1 cellular context compared by ENCODE assay signal in the genomic region with DNA sequence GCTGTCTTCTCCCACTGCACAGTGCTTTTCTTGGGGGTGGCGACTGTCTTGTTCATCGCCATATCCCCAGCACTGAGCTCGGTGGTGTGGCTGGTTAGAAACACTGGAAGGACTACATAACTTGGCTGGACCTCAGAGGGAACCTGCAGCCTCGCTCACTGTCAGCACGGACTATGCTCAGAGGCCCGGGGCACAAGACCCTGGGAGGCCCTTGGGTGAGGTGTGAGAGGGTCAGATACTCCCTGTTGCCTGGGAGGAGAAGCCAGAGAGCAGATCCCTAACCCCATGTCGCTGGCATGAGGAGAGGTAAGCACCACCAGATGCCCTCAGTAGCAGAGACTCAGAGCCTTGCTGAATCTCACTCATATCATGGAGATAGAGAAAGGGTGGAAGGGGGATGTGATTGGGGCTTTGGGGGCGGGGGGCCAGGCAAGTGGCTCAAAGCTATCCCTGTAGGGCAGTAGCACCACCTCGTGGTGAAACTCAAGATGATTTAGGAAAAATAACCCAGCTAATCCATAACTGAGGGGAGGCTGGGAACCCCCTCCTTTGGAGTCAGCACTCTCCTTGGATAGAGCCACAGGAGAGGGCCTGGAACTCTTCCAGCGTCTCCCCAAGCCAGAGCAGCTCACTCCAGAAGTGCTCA.
TF ChIP-seq lines count a peak whose summit lies in the region.

No MANE protein-coding gene starts in this region.

TF ChIP-seq in K562, 482 proteins besides CTCF, POLR2A, EP300 and RAD21 (continued from another document and continues in another):
- TF ChIP-seq ASH1L (IDR thresholded peaks at IDR 0.05; ENCODE audit: borderline replicate concordance, low read depth, partially characterized antibody): no peak
- TF ChIP-seq ZNF133 (CRISPR knock-in tag; IDR thresholded peaks at IDR 0.05): no peak
- no peak for TF ChIP-seq PTRF (tag; IDR thresholded peaks at IDR 0.05)
- TF ChIP-seq ZNF668 (CRISPR knock-in tag; IDR thresholded peaks at IDR 0.05): no peak
- peak; percentile 61; the same call in 1 of the 2 replicates for TF ChIP-seq SMC3 (conservative IDR thresholded peaks at IDR 0.05; ENCODE audit: insufficient read depth, low read depth, low read length)
- TF ChIP-seq, protein P1, sequence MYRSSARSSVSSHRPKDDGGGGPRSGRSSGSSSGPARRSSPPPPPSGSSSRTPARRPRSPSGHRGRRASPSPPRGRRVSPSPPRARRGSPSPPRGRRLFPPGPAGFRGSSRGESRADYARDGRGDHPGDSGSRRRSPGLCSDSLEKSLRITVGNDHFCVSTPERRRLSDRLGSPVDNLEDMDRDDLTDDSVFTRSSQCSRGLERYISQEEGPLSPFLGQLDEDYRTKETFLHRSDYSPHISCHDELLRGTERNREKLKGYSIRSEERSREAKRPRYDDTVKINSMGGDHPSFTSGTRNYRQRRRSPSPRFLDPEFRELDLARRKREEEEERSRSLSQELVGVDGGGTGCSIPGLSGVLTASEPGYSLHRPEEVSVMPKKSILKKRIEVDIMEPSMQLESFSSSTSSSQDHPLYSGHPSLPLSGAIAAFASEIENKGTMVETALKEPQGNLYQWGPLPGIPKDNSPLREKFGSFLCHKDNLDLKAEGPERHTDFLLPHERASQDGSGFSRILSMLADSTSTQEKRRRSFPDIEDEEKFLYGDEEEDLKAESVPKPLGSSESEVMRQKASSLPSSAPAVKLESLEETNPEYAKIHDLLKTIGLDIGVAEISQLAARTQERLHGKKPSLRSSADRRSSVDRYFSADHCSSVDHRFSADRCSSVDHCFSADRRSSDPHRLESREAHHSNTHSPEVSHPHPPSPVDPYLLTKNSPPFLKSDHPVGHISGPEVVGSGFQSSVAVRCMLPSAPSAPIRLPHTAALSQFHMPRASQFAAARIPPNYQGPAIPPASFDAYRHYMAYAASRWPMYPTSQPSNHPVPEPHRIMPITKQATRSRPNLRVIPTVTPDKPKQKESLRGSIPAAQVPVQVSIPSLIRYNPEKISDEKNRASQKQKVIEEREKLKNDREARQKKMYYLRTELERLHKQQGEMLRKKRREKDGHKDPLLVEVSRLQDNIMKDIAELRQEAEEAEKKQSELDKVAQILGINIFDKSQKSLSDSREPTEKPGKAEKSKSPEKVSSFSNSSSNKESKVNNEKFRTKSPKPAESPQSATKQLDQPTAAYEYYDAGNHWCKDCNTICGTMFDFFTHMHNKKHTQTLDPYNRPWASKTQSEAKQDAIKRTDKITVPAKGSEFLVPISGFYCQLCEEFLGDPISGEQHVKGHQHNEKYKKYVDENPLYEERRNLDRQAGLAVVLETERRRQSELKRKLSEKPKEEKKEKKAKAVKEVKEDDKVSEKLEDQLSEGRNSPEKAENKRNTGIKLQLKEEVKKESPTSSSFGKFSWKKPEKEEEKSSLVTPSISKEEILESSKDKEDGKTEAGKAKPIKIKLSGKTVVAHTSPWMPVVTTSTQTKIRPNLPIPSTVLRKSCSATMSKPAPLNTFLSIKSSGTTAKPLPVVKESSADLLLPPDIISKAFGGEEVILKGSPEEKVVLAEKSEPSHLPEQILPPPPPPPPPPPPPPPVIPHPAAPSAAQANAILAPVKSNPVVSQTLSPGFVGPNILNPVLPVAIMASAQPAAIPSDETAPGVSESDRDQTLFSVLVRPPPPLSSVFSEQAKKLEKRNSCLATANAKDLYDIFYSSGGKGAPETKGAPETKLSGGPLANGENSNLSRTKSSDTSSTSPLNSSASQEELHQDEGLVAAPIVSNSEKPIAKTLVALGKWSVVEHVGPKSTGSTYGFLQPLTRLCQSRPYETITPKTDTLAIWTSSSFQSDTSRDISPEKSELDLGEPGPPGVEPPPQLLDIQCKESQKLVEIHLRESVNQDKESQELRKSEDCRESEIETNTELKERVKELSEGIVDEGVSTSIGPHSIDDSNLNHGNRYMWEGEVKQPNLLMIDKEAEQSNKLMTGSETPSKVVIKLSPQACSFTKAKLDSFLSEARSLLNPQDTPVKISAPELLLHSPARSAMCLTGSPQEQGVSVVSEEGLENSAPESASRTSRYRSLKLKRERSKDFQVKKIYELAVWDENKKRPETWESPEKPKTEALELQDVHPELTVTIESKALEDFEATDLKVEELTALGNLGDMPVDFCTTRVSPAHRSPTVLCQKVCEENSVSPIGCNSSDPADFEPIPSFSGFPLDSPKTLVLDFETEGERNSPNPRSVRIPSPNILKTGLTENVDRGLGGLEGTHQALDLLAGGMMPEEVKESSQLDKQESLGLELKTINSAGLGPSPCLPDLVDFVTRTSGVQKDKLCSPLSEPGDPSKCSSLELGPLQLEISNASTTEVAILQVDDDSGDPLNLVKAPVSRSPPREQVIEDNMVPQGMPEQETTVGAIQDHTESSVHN (IDR thresholded peaks at IDR 0.05; ENCODE audit: borderline replicate concordance in 1 of 2, low read depth in 1 of 2): no peak
- TF ChIP-seq, protein P2, sequence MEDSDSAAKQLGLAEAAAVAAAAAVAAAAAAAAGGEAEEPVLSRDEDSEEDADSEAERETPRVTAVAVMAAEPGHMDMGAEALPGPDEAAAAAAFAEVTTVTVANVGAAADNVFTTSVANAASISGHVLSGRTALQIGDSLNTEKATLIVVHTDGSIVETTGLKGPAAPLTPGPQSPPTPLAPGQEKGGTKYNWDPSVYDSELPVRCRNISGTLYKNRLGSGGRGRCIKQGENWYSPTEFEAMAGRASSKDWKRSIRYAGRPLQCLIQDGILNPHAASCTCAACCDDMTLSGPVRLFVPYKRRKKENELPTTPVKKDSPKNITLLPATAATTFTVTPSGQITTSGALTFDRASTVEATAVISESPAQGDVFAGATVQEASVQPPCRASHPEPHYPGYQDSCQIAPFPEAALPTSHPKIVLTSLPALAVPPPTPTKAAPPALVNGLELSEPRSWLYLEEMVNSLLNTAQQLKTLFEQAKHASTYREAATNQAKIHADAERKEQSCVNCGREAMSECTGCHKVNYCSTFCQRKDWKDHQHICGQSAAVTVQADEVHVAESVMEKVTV (CRISPR knock-in tag; IDR thresholded peaks at IDR 0.05): peak; percentile 41; the same call in 1 of the 2 replicates
- no peak for TF ChIP-seq ZNF124 (CRISPR knock-in tag; IDR thresholded peaks at IDR 0.05)
- TF ChIP-seq ARNT (IDR thresholded peaks at IDR 0.05): no peak
- TF ChIP-seq, protein P3, sequence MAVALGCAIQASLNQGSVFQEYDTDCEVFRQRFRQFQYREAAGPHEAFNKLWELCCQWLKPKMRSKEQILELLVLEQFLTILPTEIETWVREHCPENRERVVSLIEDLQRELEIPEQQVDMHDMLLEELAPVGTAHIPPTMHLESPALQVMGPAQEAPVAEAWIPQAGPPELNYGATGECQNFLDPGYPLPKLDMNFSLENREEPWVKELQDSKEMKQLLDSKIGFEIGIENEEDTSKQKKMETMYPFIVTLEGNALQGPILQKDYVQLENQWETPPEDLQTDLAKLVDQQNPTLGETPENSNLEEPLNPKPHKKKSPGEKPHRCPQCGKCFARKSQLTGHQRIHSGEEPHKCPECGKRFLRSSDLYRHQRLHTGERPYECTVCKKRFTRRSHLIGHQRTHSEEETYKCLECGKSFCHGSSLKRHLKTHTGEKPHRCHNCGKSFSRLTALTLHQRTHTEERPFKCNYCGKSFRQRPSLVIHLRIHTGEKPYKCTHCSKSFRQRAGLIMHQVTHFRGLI (CRISPR knock-in tag; IDR thresholded peaks at IDR 0.05): no peak
- TF ChIP-seq, protein P4, sequence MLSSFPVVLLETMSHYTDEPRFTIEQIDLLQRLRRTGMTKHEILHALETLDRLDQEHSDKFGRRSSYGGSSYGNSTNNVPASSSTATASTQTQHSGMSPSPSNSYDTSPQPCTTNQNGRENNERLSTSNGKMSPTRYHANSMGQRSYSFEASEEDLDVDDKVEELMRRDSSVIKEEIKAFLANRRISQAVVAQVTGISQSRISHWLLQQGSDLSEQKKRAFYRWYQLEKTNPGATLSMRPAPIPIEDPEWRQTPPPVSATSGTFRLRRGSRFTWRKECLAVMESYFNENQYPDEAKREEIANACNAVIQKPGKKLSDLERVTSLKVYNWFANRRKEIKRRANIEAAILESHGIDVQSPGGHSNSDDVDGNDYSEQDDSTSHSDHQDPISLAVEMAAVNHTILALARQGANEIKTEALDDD (IDR thresholded peaks at IDR 0.05): 0 out of 2 replicates have a peak, but pooled peaks have one; percentile 9
- TF ChIP-seq, protein P5, sequence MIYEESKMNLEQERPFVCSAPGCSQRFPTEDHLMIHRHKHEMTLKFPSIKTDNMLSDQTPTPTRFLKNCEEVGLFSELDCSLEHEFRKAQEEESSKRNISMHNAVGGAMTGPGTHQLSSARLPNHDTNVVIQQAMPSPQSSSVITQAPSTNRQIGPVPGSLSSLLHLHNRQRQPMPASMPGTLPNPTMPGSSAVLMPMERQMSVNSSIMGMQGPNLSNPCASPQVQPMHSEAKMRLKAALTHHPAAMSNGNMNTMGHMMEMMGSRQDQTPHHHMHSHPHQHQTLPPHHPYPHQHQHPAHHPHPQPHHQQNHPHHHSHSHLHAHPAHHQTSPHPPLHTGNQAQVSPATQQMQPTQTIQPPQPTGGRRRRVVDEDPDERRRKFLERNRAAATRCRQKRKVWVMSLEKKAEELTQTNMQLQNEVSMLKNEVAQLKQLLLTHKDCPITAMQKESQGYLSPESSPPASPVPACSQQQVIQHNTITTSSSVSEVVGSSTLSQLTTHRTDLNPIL (CRISPR knock-in tag; IDR thresholded peaks at IDR 0.05): no peak
- TF ChIP-seq, protein P6, sequence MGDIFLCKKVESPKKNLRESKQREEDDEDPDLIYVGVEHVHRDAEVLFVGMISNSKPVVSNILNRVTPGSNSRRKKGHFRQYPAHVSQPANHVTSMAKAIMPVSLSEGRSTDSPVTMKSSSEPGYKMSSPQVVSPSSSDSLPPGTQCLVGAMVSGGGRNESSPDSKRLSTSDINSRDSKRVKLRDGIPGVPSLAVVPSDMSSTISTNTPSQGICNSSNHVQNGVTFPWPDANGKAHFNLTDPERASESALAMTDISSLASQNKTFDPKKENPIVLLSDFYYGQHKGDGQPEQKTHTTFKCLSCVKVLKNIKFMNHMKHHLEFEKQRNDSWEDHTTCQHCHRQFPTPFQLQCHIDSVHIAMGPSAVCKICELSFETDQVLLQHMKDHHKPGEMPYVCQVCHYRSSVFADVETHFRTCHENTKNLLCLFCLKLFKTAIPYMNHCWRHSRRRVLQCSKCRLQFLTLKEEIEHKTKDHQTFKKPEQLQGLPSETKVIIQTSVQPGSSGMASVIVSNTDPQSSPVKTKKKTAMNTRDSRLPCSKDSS (IDR thresholded peaks at IDR 0.05; ENCODE audit: low read depth, partially characterized antibody): no peak
- peak; percentile 42; the same call in 1 of the 2 replicates for TF ChIP-seq ZKSCAN1 (IDR thresholded peaks at IDR 0.05; ENCODE audit: low read depth, low read length)
- TF ChIP-seq CTBP1 (IDR thresholded peaks at IDR 0.05; ENCODE audit: borderline replicate concordance): no peak
- TF ChIP-seq, protein P7, sequence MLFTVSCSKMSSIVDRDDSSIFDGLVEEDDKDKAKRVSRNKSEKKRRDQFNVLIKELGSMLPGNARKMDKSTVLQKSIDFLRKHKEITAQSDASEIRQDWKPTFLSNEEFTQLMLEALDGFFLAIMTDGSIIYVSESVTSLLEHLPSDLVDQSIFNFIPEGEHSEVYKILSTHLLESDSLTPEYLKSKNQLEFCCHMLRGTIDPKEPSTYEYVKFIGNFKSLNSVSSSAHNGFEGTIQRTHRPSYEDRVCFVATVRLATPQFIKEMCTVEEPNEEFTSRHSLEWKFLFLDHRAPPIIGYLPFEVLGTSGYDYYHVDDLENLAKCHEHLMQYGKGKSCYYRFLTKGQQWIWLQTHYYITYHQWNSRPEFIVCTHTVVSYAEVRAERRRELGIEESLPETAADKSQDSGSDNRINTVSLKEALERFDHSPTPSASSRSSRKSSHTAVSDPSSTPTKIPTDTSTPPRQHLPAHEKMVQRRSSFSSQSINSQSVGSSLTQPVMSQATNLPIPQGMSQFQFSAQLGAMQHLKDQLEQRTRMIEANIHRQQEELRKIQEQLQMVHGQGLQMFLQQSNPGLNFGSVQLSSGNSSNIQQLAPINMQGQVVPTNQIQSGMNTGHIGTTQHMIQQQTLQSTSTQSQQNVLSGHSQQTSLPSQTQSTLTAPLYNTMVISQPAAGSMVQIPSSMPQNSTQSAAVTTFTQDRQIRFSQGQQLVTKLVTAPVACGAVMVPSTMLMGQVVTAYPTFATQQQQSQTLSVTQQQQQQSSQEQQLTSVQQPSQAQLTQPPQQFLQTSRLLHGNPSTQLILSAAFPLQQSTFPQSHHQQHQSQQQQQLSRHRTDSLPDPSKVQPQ (CRISPR knock-in tag; IDR thresholded peaks at IDR 0.05; ENCODE audit: borderline replicate concordance): no peak
- TF ChIP-seq, protein P8, sequence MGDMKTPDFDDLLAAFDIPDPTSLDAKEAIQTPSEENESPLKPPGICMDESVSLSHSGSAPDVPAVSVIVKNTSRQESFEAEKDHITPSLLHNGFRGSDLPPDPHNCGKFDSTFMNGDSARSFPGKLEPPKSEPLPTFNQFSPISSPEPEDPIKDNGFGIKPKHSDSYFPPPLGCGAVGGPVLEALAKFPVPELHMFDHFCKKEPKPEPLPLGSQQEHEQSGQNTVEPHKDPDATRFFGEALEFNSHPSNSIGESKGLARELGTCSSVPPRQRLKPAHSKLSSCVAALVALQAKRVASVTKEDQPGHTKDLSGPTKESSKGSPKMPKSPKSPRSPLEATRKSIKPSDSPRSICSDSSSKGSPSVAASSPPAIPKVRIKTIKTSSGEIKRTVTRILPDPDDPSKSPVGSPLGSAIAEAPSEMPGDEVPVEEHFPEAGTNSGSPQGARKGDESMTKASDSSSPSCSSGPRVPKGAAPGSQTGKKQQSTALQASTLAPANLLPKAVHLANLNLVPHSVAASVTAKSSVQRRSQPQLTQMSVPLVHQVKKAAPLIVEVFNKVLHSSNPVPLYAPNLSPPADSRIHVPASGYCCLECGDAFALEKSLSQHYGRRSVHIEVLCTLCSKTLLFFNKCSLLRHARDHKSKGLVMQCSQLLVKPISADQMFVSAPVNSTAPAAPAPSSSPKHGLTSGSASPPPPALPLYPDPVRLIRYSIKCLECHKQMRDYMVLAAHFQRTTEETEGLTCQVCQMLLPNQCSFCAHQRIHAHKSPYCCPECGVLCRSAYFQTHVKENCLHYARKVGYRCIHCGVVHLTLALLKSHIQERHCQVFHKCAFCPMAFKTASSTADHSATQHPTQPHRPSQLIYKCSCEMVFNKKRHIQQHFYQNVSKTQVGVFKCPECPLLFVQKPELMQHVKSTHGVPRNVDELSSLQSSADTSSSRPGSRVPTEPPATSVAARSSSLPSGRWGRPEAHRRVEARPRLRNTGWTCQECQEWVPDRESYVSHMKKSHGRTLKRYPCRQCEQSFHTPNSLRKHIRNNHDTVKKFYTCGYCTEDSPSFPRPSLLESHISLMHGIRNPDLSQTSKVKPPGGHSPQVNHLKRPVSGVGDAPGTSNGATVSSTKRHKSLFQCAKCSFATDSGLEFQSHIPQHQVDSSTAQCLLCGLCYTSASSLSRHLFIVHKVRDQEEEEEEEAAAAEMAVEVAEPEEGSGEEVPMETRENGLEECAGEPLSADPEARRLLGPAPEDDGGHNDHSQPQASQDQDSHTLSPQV (IDR thresholded peaks at IDR 0.05): no peak
- TF ChIP-seq, protein P9, sequence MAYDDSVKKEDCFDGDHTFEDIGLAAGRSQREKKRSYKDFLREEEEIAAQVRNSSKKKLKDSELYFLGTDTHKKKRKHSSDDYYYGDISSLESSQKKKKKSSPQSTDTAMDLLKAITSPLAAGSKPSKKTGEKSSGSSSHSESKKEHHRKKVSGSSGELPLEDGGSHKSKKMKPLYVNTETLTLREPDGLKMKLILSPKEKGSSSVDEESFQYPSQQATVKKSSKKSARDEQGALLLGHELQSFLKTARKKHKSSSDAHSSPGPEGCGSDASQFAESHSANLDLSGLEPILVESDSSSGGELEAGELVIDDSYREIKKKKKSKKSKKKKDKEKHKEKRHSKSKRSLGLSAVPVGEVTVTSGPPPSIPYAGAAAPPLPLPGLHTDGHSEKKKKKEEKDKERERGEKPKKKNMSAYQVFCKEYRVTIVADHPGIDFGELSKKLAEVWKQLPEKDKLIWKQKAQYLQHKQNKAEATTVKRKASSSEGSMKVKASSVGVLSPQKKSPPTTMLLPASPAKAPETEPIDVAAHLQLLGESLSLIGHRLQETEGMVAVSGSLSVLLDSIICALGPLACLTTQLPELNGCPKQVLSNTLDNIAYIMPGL (CRISPR knock-in tag; IDR thresholded peaks at IDR 0.05): no peak
- TF ChIP-seq ZNF507 (tag; conservative IDR thresholded peaks at IDR 0.05): no peak
- no peak for TF ChIP-seq MCM3 (IDR thresholded peaks at IDR 0.05)
